In genomic region chr1:93845554-93846150, GRCh38 we compare ENCODE assay signal across 8 cellular contexts. TPM values are rescaled to one million over a fixed set of nuclear protein-coding genes. Genes with fewer than 3 reads are reported as not detected.
A peak's percentile ranks its signal among the peaks of the same experiment; 100 is the strongest.
DNase-seq lines count a peak whose midpoint lies in the region; ATAC-seq and TF ChIP-seq lines count a peak whose summit lies in the region.

No MANE protein-coding gene starts in this region.

- POLR2A ChIA-PET in BJ (lab: Charles Lee), result interaction anchor here (0.6 kb wide), 1 partner anchor 176 kb away, joined by 3 read pairs; no protein-coding TSS in a partner anchor

- no peaks in the 10 kb centered on the region for H3K36me3 ChIP-seq in BJ (ENCODE audit: control insufficient read depth, insufficient read depth, low read length)
- no peaks in the 10 kb centered on the region for H3K36me3 ChIP-seq in SJCRH30
- no peaks in the 10 kb centered on the region for H3K36me3 ChIP-seq in duodenal mucosa (ENCODE audit: control insufficient read depth in 1 of 2, insufficient read depth in 2 of 2, low read length in 2 of 2)
- no peaks in the 10 kb centered on the region for H3K36me3 ChIP-seq in mucosa of stomach (ENCODE audit: control insufficient read depth, insufficient read depth, low read length)
- no peaks in the 10 kb centered on the region for H3K36me3 ChIP-seq in upper lobe of right lung

- CTCF ChIA-PET in BJ (lab: Yijun Ruan, JAX), result interaction anchor here (0.6 to 1.6 kb wide), 16 partner anchors 28 to 851 kb away, joined by 3 to 16 read pairs (median 4); no protein-coding TSS in a partner anchor

- peak; percentile 10 for ATAC-seq in GM18511 (IDR thresholded peaks at IDR 0.05; ENCODE audit: unreplicated experiment)
- peak; percentile 5 for ATAC-seq in HG03175 (IDR thresholded peaks at IDR 0.05; ENCODE audit: unreplicated experiment)
- ATAC-seq in upper lobe of right lung, result no peak
- no peak for ATAC-seq in HG03108 (IDR thresholded peaks at IDR 0.05; ENCODE audit: unreplicated experiment)

- H3K9me3 ChIP-seq in SJCRH30 (replicated peaks), result peaks cover 5% of the 10 kb centered on the region; the same call in 1 of the 2 replicates
- no peaks in the 10 kb centered on the region for H3K9me3 ChIP-seq in duodenal mucosa (ENCODE audit: control insufficient read depth in 1 of 2, low read length in 2 of 2)
- H3K9me3 ChIP-seq in mucosa of stomach (ENCODE audit: control insufficient read depth, low read length), result no peaks in the 10 kb centered on the region
- H3K9me3 ChIP-seq in upper lobe of right lung, result no peaks in the 10 kb centered on the region

- no peaks in the 10 kb centered on the region for H3K27me3 ChIP-seq in BJ (ENCODE audit: control insufficient read depth, insufficient read depth, low read length)
- H3K27me3 ChIP-seq in SJCRH30, result no peaks in the 10 kb centered on the region
- H3K27me3 ChIP-seq in duodenal mucosa (ENCODE audit: control insufficient read depth in 1 of 2, insufficient read depth in 2 of 2, low read length in 2 of 2), result no peaks in the 10 kb centered on the region
- H3K27me3 ChIP-seq in mucosa of stomach (ENCODE audit: control insufficient read depth, insufficient read depth, low read length), result no peaks in the 10 kb centered on the region
- no peaks in the 10 kb centered on the region for H3K27me3 ChIP-seq in upper lobe of right lung

- intact Hi-C loops in upper lobe of right lung (cut with DNase I), result no loop called here

- H3K9ac ChIP-seq in duodenal mucosa (ENCODE audit: low read depth in 1 of 2, low read length in 2 of 2), result peak overlapping the region; percentile 68 to 75
- peak overlapping the region; percentile 84 for H3K9ac ChIP-seq in mucosa of stomach (ENCODE audit: low read length)

- H3K4me1 ChIP-seq in SJCRH30 (peaks cover 8% of the 10 kb centered on the region), duodenal mucosa (ENCODE audit: control insufficient read depth in 1 of 2, insufficient read depth in 2 of 2, low read length in 2 of 2) (peaks cover 9 to 19% of the 10 kb centered on the region in 2 donors), mucosa of stomach (ENCODE audit: control insufficient read depth, insufficient read depth, low read length) (peaks cover 25% of the 10 kb centered on the region), upper lobe of right lung (peaks cover 28% of the 10 kb centered on the region)

- H3K27ac ChIP-seq in SJCRH30, result peak overlapping the region; percentile 92
- H3K27ac ChIP-seq in duodenal mucosa (ENCODE audit: low read depth, low read length), result peak overlapping the region; percentile 88
- peak overlapping the region; percentile 99 for H3K27ac ChIP-seq in upper lobe of right lung

- TF ChIP-seq CTCF in BJ (IDR thresholded peaks at IDR 0.05; ENCODE audit: insufficient read depth, low read depth, low read length) (no peak), upper lobe of right lung (IDR thresholded peaks at IDR 0.05) (no peak)

- DNase-seq in BJ (ENCODE audit: low read depth) (no peak), SJCRH30 (peak; percentile 72 to 81), upper lobe of right lung (no peak)

- peak overlapping the region; percentile 84 for H3K4me3 ChIP-seq in BJ (ENCODE audit: low read depth, low read length)
- peak overlapping the region; percentile 97 for H3K4me3 ChIP-seq in SJCRH30
- peak overlapping the region; percentile 82 to 88 for H3K4me3 ChIP-seq in duodenal mucosa (ENCODE audit: low read depth in 1 of 2, low read length in 2 of 2)
- peak overlapping the region; percentile 73 for H3K4me3 ChIP-seq in mucosa of stomach (ENCODE audit: low read length)
- H3K4me3 ChIP-seq in upper lobe of right lung, result peak overlapping the region; percentile 88

RNA-seq across cellular contexts. Expression of gene DNTTIP2, which starts 33.4 kb away (rescaled TPM):
- 10.4 and 16.7 TPM in 2 replicates for polyA plus RNA-seq in BJ (2011; rRNA removed)
- 11.3 and 12.2 TPM in 2 replicates for polyA minus RNA-seq in BJ (2011; rRNA and poly(A)+ RNA removed)
- 64.7 and 79.8 TPM in 2 replicates for total RNA-seq in SJCRH30 (2014; rRNA removed; shearing (Covaris generic))
- total RNA-seq in upper lobe of right lung, result 49.0 TPM

Comparison
In these comparisons a context has a peak if more than half of its experiments do, and no peak if none do; other contexts are left out.
1. DNase-seq: peak in SJCRH30 (2 of 2); none in BJ (single experiment) and upper lobe of right lung (single experiment).
2. ATAC-seq: peak in GM18511 (single experiment) and HG03175 (single experiment); none in upper lobe of right lung (single experiment) and HG03108 (single experiment).
3. Peak in every context shown above with its lines, with median percentiles within 50 percentile points of each other: H3K4me3 ChIP-seq and H3K27ac ChIP-seq.